Comparison of ENCODE assay signal across 8 cellular contexts in genomic region chr1:29236743-29236992, GRCh38. TPM values are rescaled to one million over a fixed set of nuclear protein-coding genes. Genes with fewer than 3 reads are reported as not detected.
DNase-seq lines count a peak whose midpoint lies in the region; ATAC-seq and TF ChIP-seq lines count a peak whose summit lies in the region.

No MANE protein-coding gene starts in this region.

- H3K9me3 ChIP-seq in duodenal mucosa (ENCODE audit: control insufficient read depth in 1 of 2, low read length in 2 of 2) (no peaks in the 10 kb centered on the region), neural cell (ENCODE audit: low read length) (no peaks in the 10 kb centered on the region)

- H3K4me3 ChIP-seq in BJ (ENCODE audit: low read depth, low read length) (peak overlapping the region; percentile 60), duodenal mucosa (ENCODE audit: low read depth in 1 of 2, low read length in 2 of 2) (peak overlapping the region; percentile 55 to 75), neural cell (ENCODE audit: low read length) (peak overlapping the region; percentile 73)
- H3K4me3 ChIP-seq in Jurkat, Clone E6-1 (ENCODE audit: low read length), result peak overlapping the region; percentile 70

- H3K9ac ChIP-seq in duodenal mucosa (ENCODE audit: low read depth in 1 of 2, low read length in 2 of 2), result peak overlapping the region; percentile 57 to 72
- peak overlapping the region; percentile 60 for H3K9ac ChIP-seq in neural cell (ENCODE audit: low read length)

- TF ChIP-seq EP300 in neural cell (conservative IDR thresholded peaks at IDR 0.05; ENCODE audit: poor library complexity, severe bottlenecking), result no peak

- DNase-seq in BJ (ENCODE audit: low read depth) (no peak), AML-193 (lab: John Stamatoyannopoulos, UW) (no peak), COLO668 (lab: John Stamatoyannopoulos, UW; ENCODE audit: unreplicated experiment) (no peak)
- no peak for DNase-seq in Jurkat, Clone E6-1 (ENCODE audit: low read depth, low spot score)
- no peak for DNase-seq in effector CD8-positive, alpha-beta T cell (lab: John Stamatoyannopoulos, UW)

- POLR2A ChIA-PET in BJ (lab: Charles Lee), result no interaction called here

- no peaks in the 10 kb centered on the region for H4K20me1 ChIP-seq in neural cell (ENCODE audit: insufficient read depth)

- CTCF ChIA-PET in BJ (lab: Yijun Ruan, JAX), result interaction anchor here (0.6 to 1.4 kb wide), 17 partner anchors 11 to 1582 kb away, joined by 3 to 5 read pairs (median 3); no protein-coding TSS in a partner anchor

- H3K36me3 ChIP-seq in BJ (ENCODE audit: control insufficient read depth, insufficient read depth, low read length), result no peaks in the 10 kb centered on the region
- no peaks in the 10 kb centered on the region for H3K36me3 ChIP-seq in duodenal mucosa (ENCODE audit: control insufficient read depth in 1 of 2, insufficient read depth in 2 of 2, low read length in 2 of 2)
- H3K36me3 ChIP-seq in neural cell (ENCODE audit: insufficient read depth, low read length), result no peaks in the 10 kb centered on the region

- H2AFZ ChIP-seq in neural cell (ENCODE audit: low read depth, low read length), result peak overlapping the region; percentile 27

- H3K4me1 ChIP-seq in duodenal mucosa (ENCODE audit: control insufficient read depth in 1 of 2, insufficient read depth in 2 of 2, low read length in 2 of 2), result peaks cover 11 to 16% of the 10 kb centered on the region in 2 donors

- TF ChIP-seq RAD21 in neural cell (conservative IDR thresholded peaks at IDR 0.05), result no peak

- no peaks in the 10 kb centered on the region for H3K9me2 ChIP-seq in neural cell (ENCODE audit: insufficient read depth, low read length)

- no peaks in the 10 kb centered on the region for H3K27me3 ChIP-seq in BJ (ENCODE audit: control insufficient read depth, insufficient read depth, low read length)
- peaks cover 29 to 36% of the 10 kb centered on the region in 2 donors for H3K27me3 ChIP-seq in duodenal mucosa (ENCODE audit: control insufficient read depth in 1 of 2, insufficient read depth in 2 of 2, low read length in 2 of 2)
- H3K27me3 ChIP-seq in neural cell (ENCODE audit: insufficient read depth, low read depth, low read length), result peaks cover 34% of the 10 kb centered on the region

- peak overlapping the region; percentile 59 for H3K4me2 ChIP-seq in neural cell (ENCODE audit: low read length)

- no peaks in the 10 kb centered on the region for H3K79me2 ChIP-seq in neural cell (replicated peaks; ENCODE audit: insufficient read depth, low read length)

- no peak overlapping the region for H3K27ac ChIP-seq in duodenal mucosa (ENCODE audit: low read depth, low read length)
- H3K27ac ChIP-seq in neural cell (ENCODE audit: low read length), result no peak overlapping the region

- TF ChIP-seq CTCF in BJ (IDR thresholded peaks at IDR 0.05; ENCODE audit: insufficient read depth, low read depth, low read length), result no peak
- no peak for TF ChIP-seq CTCF in neural cell (IDR thresholded peaks at IDR 0.05; ENCODE audit: poor library complexity, severe bottlenecking)

- H3F3A ChIP-seq in neural cell (ENCODE audit: insufficient read depth, low read length, poor library complexity, severe bottlenecking), result no peaks in the 10 kb centered on the region

- no peak for ATAC-seq in GM19397 (IDR thresholded peaks at IDR 0.05; ENCODE audit: unreplicated experiment)

TF ChIP-seq in neural cell, 6 proteins besides CTCF, POLR2A, EP300 and RAD21:
- TF ChIP-seq EZH2 (IDR thresholded peaks at IDR 0.05; ENCODE audit: borderline replicate concordance, insufficient read depth, low read length, poor library complexity, severe bottlenecking), result peak; percentile 35
- peak; percentile 20 for TF ChIP-seq POLR2AphosphoS5 (IDR thresholded peaks at IDR 0.05)
- no peak for TF ChIP-seq TAF1 (IDR thresholded peaks at IDR 0.05; ENCODE audit: low read depth)
- no peak for TF ChIP-seq SMC3 (conservative IDR thresholded peaks at IDR 0.05; ENCODE audit: poor library complexity)
- no peak for TF ChIP-seq REST (IDR thresholded peaks at IDR 0.05; ENCODE audit: borderline replicate concordance)
- TF ChIP-seq MXI1 (conservative IDR thresholded peaks at IDR 0.05; ENCODE audit: poor library complexity, severe bottlenecking), result peak; percentile 0

RNA-seq across cellular contexts. Expression of gene PTPRU, which starts 0.3 kb away (rescaled TPM):
- polyA plus RNA-seq in BJ (2011; rRNA removed) (12.8 and 19.8 TPM in 2 replicates), neural cell (2.5 and 5.0 TPM in 2 replicates)
- polyA minus RNA-seq in BJ (2011; rRNA and poly(A)+ RNA removed), result 20.9 and 26.4 TPM in 2 replicates
- polyA plus RNA-seq in Jurkat, Clone E6-1 (2012; ENCODE audit: insufficient read depth, insufficient read length), result 33.3 TPM
- polyA minus RNA-seq in neural cell, result 8.3 and 10.1 TPM in 2 replicates

RNA-seq across cellular contexts. Expression of gene MECR, which starts 5.9 kb away (rescaled TPM):
- 20.9 and 35.6 TPM in 2 replicates for polyA plus RNA-seq in BJ (2011; rRNA removed)
- polyA minus RNA-seq in BJ (2011; rRNA and poly(A)+ RNA removed), result 21.7 and 27.8 TPM in 2 replicates
- 47.2 TPM for polyA plus RNA-seq in Jurkat, Clone E6-1 (2012; ENCODE audit: insufficient read depth, insufficient read length)
- 14.0 and 27.6 TPM in 2 replicates for polyA plus RNA-seq in neural cell
- 17.8 and 18.5 TPM in 2 replicates for polyA minus RNA-seq in neural cell

RNA-seq across cellular contexts. Expression of gene SRSF4, which starts 55.0 kb away (rescaled TPM):
- polyA plus RNA-seq in BJ (2011; rRNA removed) (19.6 and 30.7 TPM in 2 replicates), neural cell (46.2 and 59.7 TPM in 2 replicates)
- polyA minus RNA-seq in BJ (2011; rRNA and poly(A)+ RNA removed), result 20.5 and 22.7 TPM in 2 replicates
- polyA plus RNA-seq in Jurkat, Clone E6-1 (2012; ENCODE audit: insufficient read depth, insufficient read length), result 118 TPM
- polyA minus RNA-seq in neural cell, result 64.0 and 66.2 TPM in 2 replicates
